In the genomic region with DNA sequence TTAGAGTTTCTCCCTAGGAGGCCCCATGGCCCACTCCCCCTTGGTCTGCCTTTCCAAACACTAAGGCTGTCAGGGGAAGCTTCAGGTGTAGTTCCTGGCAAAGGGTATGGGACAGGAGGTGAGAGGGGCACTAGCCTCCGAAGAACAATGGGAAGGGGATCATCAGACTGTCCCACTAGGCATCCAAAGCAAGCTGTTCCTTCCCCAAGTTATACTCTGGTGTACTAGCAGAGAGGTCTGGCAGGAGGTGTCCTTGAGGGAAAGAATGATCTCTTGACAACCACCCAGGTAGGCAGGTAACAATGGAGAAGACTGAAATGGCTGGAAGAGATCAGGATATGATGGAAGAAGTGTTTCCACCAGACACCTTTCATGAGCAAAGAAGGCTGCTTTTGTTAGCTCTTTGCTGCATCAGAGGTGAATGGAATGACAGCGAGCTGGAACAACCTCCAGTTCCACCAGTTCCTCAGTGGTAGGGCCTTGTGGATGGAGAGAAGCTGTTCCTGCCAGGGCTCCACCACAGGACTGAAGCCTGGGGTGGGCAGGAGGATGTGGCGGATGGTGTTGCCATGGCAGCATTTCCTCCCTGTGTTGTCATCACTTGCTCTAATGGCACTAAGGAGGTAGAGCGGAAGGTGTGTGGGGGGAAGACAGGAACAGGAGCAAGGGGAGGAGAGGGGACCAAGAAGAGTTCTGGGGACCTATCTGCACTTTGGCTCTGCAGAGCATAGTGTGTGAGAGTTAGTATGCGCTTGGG, we compare ENCODE assay signal across 7 cellular contexts. TPM values are rescaled to one million over a fixed set of nuclear protein-coding genes. Genes with fewer than 3 reads are reported as not detected.
A peak's percentile ranks its signal among the peaks of the same experiment; 100 is the strongest.
DNase-seq lines count a peak whose midpoint lies in the region; ATAC-seq and TF ChIP-seq lines count a peak whose summit lies in the region.

No MANE protein-coding gene starts in this region.

- peaks cover 44% of the 10 kb centered on the region for H3K4me1 ChIP-seq in vagina

- ATAC-seq in GM19035 (IDR thresholded peaks at IDR 0.05; ENCODE audit: unreplicated experiment) (peak; percentile 38), HG03097 (IDR thresholded peaks at IDR 0.05; ENCODE audit: low FRiP score, unreplicated experiment) (peak; percentile 45)

- no peaks in the 10 kb centered on the region for H3K36me3 ChIP-seq in vagina

- no peak for TF ChIP-seq POLR2A in vagina (IDR thresholded peaks at IDR 0.05)

- H3K4me3 ChIP-seq in coronary artery, result peak overlapping the region; percentile 55
- no peak overlapping the region for H3K4me3 ChIP-seq in vagina

- TF ChIP-seq CTCF in coronary artery (IDR thresholded peaks at IDR 0.05) (no peak), vagina (IDR thresholded peaks at IDR 0.05) (no peak)

- no peaks in the 10 kb centered on the region for H3K9me3 ChIP-seq in vagina

- peaks cover 2% of the 10 kb centered on the region for H3K27me3 ChIP-seq in vagina

- DNase-seq in T-helper 9 cell (peak; percentile 71), coronary artery (ENCODE audit: low spot score) (no peak), NCI-H226 (no peak), vagina (ENCODE audit: extremely low spot score in 2 of 2) (no peak)
- DNase-seq in stimulated activated CD8-positive, alpha-beta memory T cell treated with anti-CD3 and anti-CD28 coated beads, Interleukin-15, amount 100 ng/mL, for 1 hour (ENCODE audit: low read depth), result peak; percentile 56

- intact Hi-C loops in vagina (cut with DNase I), result no loop called here

- H3K27ac ChIP-seq in coronary artery, result no peak overlapping the region
- no peak overlapping the region for H3K27ac ChIP-seq in vagina

RNA-seq across cellular contexts. Expression of a gene that starts 2.3 kb away (rescaled TPM):
- total RNA-seq in vagina, result 1.5 TPM

RNA-seq across cellular contexts. Expression of a gene that starts 4.0 kb away (rescaled TPM):
- 67.0 TPM for total RNA-seq in vagina

RNA-seq across cellular contexts. Expression of a gene that starts 11.3 kb away (rescaled TPM):
- total RNA-seq in vagina, result 102 TPM

RNA-seq across cellular contexts. Expression of a gene that starts 14.1 kb away (rescaled TPM):
- total RNA-seq in vagina, result 8.3 TPM

RNA-seq across cellular contexts. Expression of a gene that starts 26.0 kb away (rescaled TPM):
- total RNA-seq in vagina, result 1.7 TPM

Comparison
In these comparisons a context has a peak if more than half of its experiments do, and no peak if none do; other contexts are left out.
1. DNase-seq: peak in T-helper 9 cell (single experiment) and stimulated activated CD8-positive, alpha-beta memory T cell treated with anti-CD3 and anti-CD28 coated beads, Interleukin-15, amount 100 ng/mL, for 1 hour (single experiment); none in coronary artery (single experiment), NCI-H226 (single experiment) and vagina (0 of 2).